Comparison of ENCODE assay signal across 13 cellular contexts in the genomic region with DNA sequence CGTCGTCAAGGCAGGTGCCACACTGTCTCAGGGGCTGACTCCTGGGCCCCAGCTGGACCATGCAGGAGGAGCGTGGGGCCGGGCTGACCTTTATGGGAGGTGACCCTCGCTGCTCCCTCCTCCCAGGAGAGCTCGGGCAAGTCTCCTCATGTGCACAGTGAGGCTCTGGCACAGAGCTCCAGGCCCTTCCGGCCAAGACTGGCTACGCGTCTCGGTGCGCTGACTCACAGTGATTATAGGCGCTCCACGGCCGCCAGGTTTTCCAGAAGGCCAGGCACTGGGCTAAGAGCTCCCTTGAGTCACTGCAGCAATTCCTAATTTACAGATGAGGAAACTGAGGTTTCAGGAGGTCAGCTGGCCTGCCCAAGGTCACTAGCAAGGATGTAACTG. TPM values are rescaled to one million over a fixed set of nuclear protein-coding genes. Genes with fewer than 3 reads are reported as not detected.
DNase-seq lines count a peak whose midpoint lies in the region; ATAC-seq, FAIRE-seq and TF ChIP-seq lines count a peak whose summit lies in the region.
"Had no signal": no experiment of that assay in that cellular context is flagged by ENCODE, and none has a peak within 500 bp of the region (broad histone marks: within the 10 kb centered on the region; RNA-seq: fewer than 3 reads in every experiment).

No MANE protein-coding gene starts in this region.

- H3K4ac ChIP-seq in mesenchymal stem cell (ENCODE audit: low read depth in 1 of 2, low read length in 2 of 2) = no peak overlapping the region

- WGBS in endodermal cell (ENCODE audit: insufficient coverage in 1 of 2, insufficient read length in 1 of 2), 2 experiments = 93 to 97% methylated on average over 13 to 14 of the region's 14 CpGs
- WGBS in mesenchymal stem cell = 77% methylated on average over 14 of the region's 14 CpGs
- WGBS in esophagus squamous epithelium, 2 donors = 58 to 65% methylated on average over 2 to 4 of the region's 14 CpGs
- WGBS in tibial nerve, 2 donors = 87 to 92% methylated on average over 7 to 11 of the region's 14 CpGs

- H3K36me3 ChIP-seq in endodermal cell (ENCODE audit: control insufficient read depth, insufficient read depth, low read length) (no peaks in the 10 kb centered on the region), mesenchymal stem cell (ENCODE audit: control insufficient read depth in 1 of 2, insufficient read depth in 2 of 2, low read depth in 1 of 2, low read length in 2 of 2) (peaks cover 0 to 56% of the 10 kb centered on the region in 2 experiments), esophagus squamous epithelium (no peaks in the 10 kb centered on the region), tibial nerve (peaks cover 0 to 5% (median 0%) of the 10 kb centered on the region in 3 donors)

- DNase-seq in CD14-positive monocyte (ENCODE audit: low spot score) (peak; percentile 43), RCC 7860 (ENCODE audit: low spot score) (peak; percentile 82), endodermal cell (no peak), mesenchymal stem cell (peak; percentile 65), esophagus squamous epithelium (lab: John Stamatoyannopoulos, UW) (no peak), tibial nerve (ENCODE audit: low spot score in 2 of 2) (no peak)
- DNase-seq in activated CD4-positive, alpha-beta T cell treated with anti-CD3 and anti-CD28 coated beads for 4 hours = no peak
- DNase-seq: NCI-H1105 treated with DMSO at 0.1 percent for 48 hours had no signal

- H3K4me2 ChIP-seq in mesenchymal stem cell (ENCODE audit: low read length, poor library complexity, severe bottlenecking) = no peak overlapping the region

- peaks cover 10% of the 10 kb centered on the region for H3K79me1 ChIP-seq in mesenchymal stem cell (replicated peaks; ENCODE audit: low read length, poor library complexity, severe bottlenecking)

- intact Hi-C loops in CD14-positive monocyte (cut with micrococcal nuclease) (no loop called here), esophagus squamous epithelium (cut with DNase I) (no loop called here)

- H3K4me1 ChIP-seq in endodermal cell (ENCODE audit: control insufficient read depth, insufficient read depth, low read length) = no peaks in the 10 kb centered on the region
- H3K4me1 ChIP-seq in mesenchymal stem cell (ENCODE audit: control insufficient read depth, insufficient read depth, low read depth, low read length) = peaks cover 75% of the 10 kb centered on the region
- peaks cover 9 to 21% (median 11%) of the 10 kb centered on the region in 3 donors for H3K4me1 ChIP-seq in esophagus squamous epithelium
- peaks cover 0 to 31% (median 6%) of the 10 kb centered on the region in 4 donors for H3K4me1 ChIP-seq in tibial nerve

- H2BK120ac ChIP-seq in mesenchymal stem cell (ENCODE audit: low read depth, low read length) = no peak overlapping the region

- no peak overlapping the region for H2BK15ac ChIP-seq in mesenchymal stem cell (ENCODE audit: low read depth, poor library complexity, severe bottlenecking)

- H2AFZ ChIP-seq in mesenchymal stem cell (ENCODE audit: low read depth, low read length) = no peak overlapping the region

- no peak overlapping the region for H3K18ac ChIP-seq in mesenchymal stem cell (ENCODE audit: low read depth in 1 of 2, low read length in 2 of 2)

- no peak overlapping the region for H3K23ac ChIP-seq in mesenchymal stem cell (ENCODE audit: low read length in 2 of 2)

- H3K9me3 ChIP-seq in endodermal cell (ENCODE audit: control insufficient read depth, low read length) (no peaks in the 10 kb centered on the region), mesenchymal stem cell (ENCODE audit: control insufficient read depth, low read length) (no peaks in the 10 kb centered on the region), esophagus squamous epithelium (no peaks in the 10 kb centered on the region), tibial nerve (no peaks in the 10 kb centered on the region)

- peak overlapping the region; percentile 66 for H2AK5ac ChIP-seq in mesenchymal stem cell (ENCODE audit: low read length, severe bottlenecking)

- H3K27me3 Mint-ChIP-seq in CD14-positive monocyte (ENCODE audit: low read depth in 3 of 3) = peaks cover 0 to 3% (median 0%) of the 10 kb centered on the region in 3 donors
- H3K27me3 Mint-ChIP-seq in endodermal cell (ENCODE audit: insufficient read depth) = no peaks in the 10 kb centered on the region

- peak overlapping the region in 2 of 7 donors; percentile 13 to 41 for H3K27ac Mint-ChIP-seq in CD14-positive monocyte
- peak overlapping the region; percentile 69 for H3K27ac Mint-ChIP-seq in endodermal cell

- TF ChIP-seq EP300 in tibial nerve (IDR thresholded peaks at IDR 0.05) = no peak

- H3K4me3 Mint-ChIP-seq in CD14-positive monocyte = no peak overlapping the region
- H3K4me3 Mint-ChIP-seq in endodermal cell = no peak overlapping the region

- TF ChIP-seq POLR2A in esophagus squamous epithelium (IDR thresholded peaks at IDR 0.05) (no peak), tibial nerve (IDR thresholded peaks at IDR 0.05) (no peak)

- H3K4me3 ChIP-seq in endodermal cell (ENCODE audit: low read length) = no peak overlapping the region
- no peak overlapping the region for H3K4me3 ChIP-seq in mesenchymal stem cell (ENCODE audit: insufficient read depth in 1 of 2, low read depth in 1 of 2, low read length in 2 of 2)
- no peak overlapping the region for H3K4me3 ChIP-seq in esophagus squamous epithelium
- no peak overlapping the region for H3K4me3 ChIP-seq in tibial nerve
- H3K4me3 ChIP-seq: coronary artery, SK-N-MC had no signal

- H3K27me3 ChIP-seq in endodermal cell (ENCODE audit: control insufficient read depth, insufficient read depth, low read length, poor library complexity, severe bottlenecking) = no peaks in the 10 kb centered on the region
- no peaks in the 10 kb centered on the region for H3K27me3 ChIP-seq in mesenchymal stem cell (ENCODE audit: control insufficient read depth in 1 of 2, insufficient read depth in 1 of 2, low read length in 2 of 2)
- H3K27me3 ChIP-seq in esophagus squamous epithelium = no peaks in the 10 kb centered on the region
- no peaks in the 10 kb centered on the region for H3K27me3 ChIP-seq in tibial nerve

- ATAC-seq in HG03135 (IDR thresholded peaks at IDR 0.05; ENCODE audit: unreplicated experiment) = no peak

- no peak overlapping the region for H4K8ac ChIP-seq in mesenchymal stem cell (ENCODE audit: low read length)

- H3K9ac ChIP-seq in endodermal cell (ENCODE audit: extremely low read depth, low read length, poor library complexity, severe bottlenecking) = no peak overlapping the region
- H3K9ac ChIP-seq in mesenchymal stem cell (ENCODE audit: low read length) = no peak overlapping the region

- H3K27ac ChIP-seq in endodermal cell (ENCODE audit: low read depth, low read length) (peak overlapping the region; percentile 58), mesenchymal stem cell (ENCODE audit: low read length, poor library complexity, severe bottlenecking) (peak overlapping the region; percentile 82), esophagus squamous epithelium (peak overlapping the region in 2 of 4 donors; percentile 31 to 44), tibial nerve (no peak overlapping the region)
- H3K27ac ChIP-seq: C4-2B, coronary artery, SK-N-MC had no signal

- H3K9me3 Mint-ChIP-seq in CD14-positive monocyte (no peaks in the 10 kb centered on the region), endodermal cell (no peaks in the 10 kb centered on the region)

- TF ChIP-seq CTCF in CD14-positive monocyte (IDR thresholded peaks at IDR 0.05) = no peak
- no peak for TF ChIP-seq CTCF in endodermal cell (conservative IDR thresholded peaks at IDR 0.05)
- peak in 1 of 6 experiments; percentile 36 for TF ChIP-seq CTCF in esophagus squamous epithelium (IDR thresholded peaks at IDR 0.05)
- no peak for TF ChIP-seq CTCF in tibial nerve (IDR thresholded peaks at IDR 0.05)

- H3K4me1 Mint-ChIP-seq in CD14-positive monocyte (peaks cover 12% of the 10 kb centered on the region), endodermal cell (peaks cover 3% of the 10 kb centered on the region)

- H3K14ac ChIP-seq in mesenchymal stem cell (ENCODE audit: low read length in 2 of 2) = no peak overlapping the region

- no peak overlapping the region for H4K91ac ChIP-seq in mesenchymal stem cell (ENCODE audit: low read length)

- H2BK12ac ChIP-seq in mesenchymal stem cell (ENCODE audit: low read length in 2 of 2) = no peak overlapping the region

- peak; percentile 88 for FAIRE-seq in RCC 7860 (lab: Jason Lieb, UNC)
- FAIRE-seq: islet of Langerhans had no signal

- H2BK5ac ChIP-seq in mesenchymal stem cell (ENCODE audit: low read depth, low read length, poor library complexity, severe bottlenecking) = no peak overlapping the region

- H3K36me3 Mint-ChIP-seq in CD14-positive monocyte (peaks cover 7 to 15% of the 10 kb centered on the region in 2 donors), endodermal cell (ENCODE audit: low read depth) (peaks cover 6% of the 10 kb centered on the region)

RNA-seq across cellular contexts. Expression of gene VAV2, which starts 47.4 kb away (rescaled TPM):
- 1 to 10 TPM; 2.3 TPM for polyA plus RNA-seq in CD14-positive monocyte
- total RNA-seq in endodermal cell (10 to 100 TPM; 29.8 to 35.9 TPM), esophagus squamous epithelium (1 to 10 TPM; 3.8 to 7.6 (median 5.7) TPM), tibial nerve (10 to 100 TPM; 10.3 to 20.1 (median 13.1) TPM)
- polyA plus RNA-seq in endodermal cell (2013, experiment 1 of 2) = 35.5 TPM
- polyA plus RNA-seq in endodermal cell (2013, experiment 2 of 2) = 31.9 TPM
- polyA plus RNA-seq in mesenchymal stem cell (2013, experiment 1 of 2) = 11.6 TPM
- 11.1 TPM for polyA plus RNA-seq in mesenchymal stem cell (2013, experiment 2 of 2)

Comparison
In these comparisons a context has a peak if more than half of its experiments do, and no peak if none do; other contexts are left out.
1. DNase-seq: peak in CD14-positive monocyte (single experiment), RCC 7860 (single experiment) and mesenchymal stem cell (single experiment); none in endodermal cell (single experiment), esophagus squamous epithelium (single experiment), activated CD4-positive, alpha-beta T cell treated with anti-CD3 and anti-CD28 coated beads for 4 hours (0 of 2) and tibial nerve (0 of 2).
2. H3K27ac ChIP-seq: peak in endodermal cell (single experiment) and mesenchymal stem cell (single experiment); none in tibial nerve (0 of 4).